ENCODE assay signal across 8 cellular contexts in the genomic region with DNA sequence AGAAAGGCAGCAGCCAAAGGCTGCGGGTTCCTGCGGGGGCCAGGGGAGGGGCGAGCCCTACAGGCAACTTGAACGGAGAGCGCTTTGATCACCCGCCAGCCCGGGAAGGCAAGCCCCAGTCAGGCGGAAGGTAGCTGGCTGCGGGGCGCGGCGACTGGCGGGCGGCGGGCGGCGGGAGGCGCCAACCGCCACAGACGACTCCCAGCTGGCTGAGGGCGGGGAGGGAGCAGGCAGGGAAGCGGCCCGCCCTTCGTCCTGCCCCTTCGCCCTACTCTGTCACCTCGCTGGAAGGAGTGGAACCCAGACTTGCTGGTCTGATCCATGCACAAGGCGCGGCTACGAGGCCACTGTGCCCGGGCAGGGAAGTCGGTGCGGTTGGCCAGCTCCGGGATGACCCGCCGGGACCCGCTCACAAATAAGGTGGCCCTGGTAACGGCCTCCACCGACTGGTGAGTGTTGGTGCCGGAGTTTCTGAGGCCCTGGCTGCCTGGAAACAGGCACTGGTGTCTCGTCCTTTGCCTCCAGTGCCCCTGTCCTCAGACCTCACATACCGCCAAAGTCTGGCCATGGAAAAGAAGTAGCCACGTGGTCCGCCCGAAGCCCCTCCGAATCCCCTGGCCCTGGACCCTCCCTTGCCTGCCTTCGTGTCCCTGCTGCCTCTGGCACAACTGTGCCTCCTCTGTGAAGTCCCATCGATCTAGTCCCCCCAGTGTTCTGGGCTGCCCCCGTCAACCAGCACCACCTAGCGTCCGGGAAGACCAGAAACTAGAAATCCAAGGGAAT. TPM values are rescaled to one million over a fixed set of nuclear protein-coding genes. Genes with fewer than 3 reads are reported as not detected.
DNase-seq lines count a peak whose midpoint lies in the region; ATAC-seq and TF ChIP-seq lines count a peak whose summit lies in the region.
"Not testable (repeated sequence)": the region's sequence is repeated elsewhere in the genome, so short reads cannot be mapped to it uniquely, and the experiment has no call there.

No MANE protein-coding gene starts in this region.

- H3K27ac ChIP-seq in HL-60 (replicated peaks): peak overlapping the region; percentile 72
- peak overlapping the region; percentile 85 for H3K27ac ChIP-seq in layer of hippocampus (ENCODE audit: low read depth, low read length)

- peaks cover 10% of the 10 kb centered on the region for H3K36me3 Mint-ChIP-seq in activated CD4-positive, alpha-beta T cell treated with anti-CD3 and anti-CD28 coated beads, Interleukin-2, amount 10 ng/mL, durations not matched to agents 7 days and 5 days (ENCODE audit: low read depth)
- H3K36me3 Mint-ChIP-seq in dendritic cell treated with granulocyte-macrophage colony-stimulating factor and Interleukin-4, amounts not matched to agents 40 ng/mL and 50 ng/mL, for 4 days (ENCODE audit: low read depth): not testable (repeated sequence)

- H3K36me3 ChIP-seq in BJ (ENCODE audit: control insufficient read depth, insufficient read depth, low read length): not testable (repeated sequence)

- H3K27me3 ChIP-seq in BJ (ENCODE audit: control insufficient read depth, insufficient read depth, low read length); HL-60 (ENCODE audit: insufficient read depth, poor library complexity, severe bottlenecking); layer of hippocampus (ENCODE audit: control insufficient read depth, insufficient read depth, low read length): not testable (repeated sequence)

- H3K9me3 Mint-ChIP-seq in activated CD4-positive, alpha-beta T cell treated with anti-CD3 and anti-CD28 coated beads, Interleukin-2, amount 10 ng/mL, durations not matched to agents 7 days and 5 days: peaks cover 21% of the 10 kb centered on the region
- not testable (repeated sequence) for H3K9me3 Mint-ChIP-seq in dendritic cell treated with granulocyte-macrophage colony-stimulating factor and Interleukin-4, amounts not matched to agents 40 ng/mL and 50 ng/mL, for 4 days

- peak overlapping the region; percentile 54 for H3K4me3 ChIP-seq in BJ (ENCODE audit: low read depth, low read length)
- H3K4me3 ChIP-seq in HL-60 (replicated peaks; ENCODE audit: insufficient read depth, low read length): peak overlapping the region; percentile 51

- peak; percentile 57 for ATAC-seq in GM19372 (IDR thresholded peaks at IDR 0.05; ENCODE audit: low read depth, unreplicated experiment)

- H3K4me3 Mint-ChIP-seq in activated CD4-positive, alpha-beta T cell treated with anti-CD3 and anti-CD28 coated beads, Interleukin-2, amount 10 ng/mL, durations not matched to agents 7 days and 5 days: peak overlapping the region; percentile 87
- peak overlapping the region; percentile 90 for H3K4me3 Mint-ChIP-seq in dendritic cell treated with granulocyte-macrophage colony-stimulating factor and Interleukin-4, amounts not matched to agents 40 ng/mL and 50 ng/mL, for 4 days

- H3K27ac Mint-ChIP-seq in activated CD4-positive, alpha-beta T cell treated with anti-CD3 and anti-CD28 coated beads, Interleukin-2, amount 10 ng/mL, durations not matched to agents 7 days and 5 days: peak overlapping the region; percentile 88
- peak overlapping the region; percentile 97 for H3K27ac Mint-ChIP-seq in dendritic cell treated with granulocyte-macrophage colony-stimulating factor and Interleukin-4, amounts not matched to agents 40 ng/mL and 50 ng/mL, for 4 days

- H3K4me1 Mint-ChIP-seq in activated CD4-positive, alpha-beta T cell treated with anti-CD3 and anti-CD28 coated beads, Interleukin-2, amount 10 ng/mL, durations not matched to agents 7 days and 5 days: peaks cover 21% of the 10 kb centered on the region
- H3K4me1 Mint-ChIP-seq in dendritic cell treated with granulocyte-macrophage colony-stimulating factor and Interleukin-4, amounts not matched to agents 40 ng/mL and 50 ng/mL, for 4 days (ENCODE audit: low read depth): peaks cover 65% of the 10 kb centered on the region

- H3K27me3 Mint-ChIP-seq in activated CD4-positive, alpha-beta T cell treated with anti-CD3 and anti-CD28 coated beads, Interleukin-2, amount 10 ng/mL, durations not matched to agents 7 days and 5 days; dendritic cell treated with granulocyte-macrophage colony-stimulating factor and Interleukin-4, amounts not matched to agents 40 ng/mL and 50 ng/mL, for 4 days: not testable (repeated sequence)

- DNase-seq in BJ (ENCODE audit: low read depth): not testable (repeated sequence)
- peak; percentile 57 to 81 for DNase-seq in HL-60 (ENCODE audit: low read depth in 1 of 2, low spot score in 1 of 2)
- DNase-seq in NCI-H526 treated with DMSO at 0.1 percent for 48 hours (lab: John Stamatoyannopoulos, UW): peak; percentile 55
- peak; percentile 77 for DNase-seq in activated CD4-positive, alpha-beta T cell treated with anti-CD3 and anti-CD28 coated beads, Interleukin-2, amount 10 ng/mL, durations not matched to agents 7 days and 5 days
- peak; percentile 59 for DNase-seq in stimulated activated CD4-positive, alpha-beta T cell treated with anti-CD3 and anti-CD28 coated beads, Interleukin-12 subunit alpha, Interleukin-12 subunit beta, amount 100 ng/mL, for 4 hours

- intact Hi-C loops in dendritic cell treated with granulocyte-macrophage colony-stimulating factor and Interleukin-4, amounts not matched to agents 40 ng/mL and 50 ng/mL, for 4 days (cut with micrococcal nuclease): loop anchor here (1.0 to 5.0 kb wide), 2 partner anchors 22 to 49 kb away; partner anchors contain the start of gene DHRS4L2

- peak; percentile 93 for TF ChIP-seq CTCF in BJ (IDR thresholded peaks at IDR 0.05; ENCODE audit: insufficient read depth, low read depth, low read length)
- TF ChIP-seq CTCF in HL-60 (IDR thresholded peaks at IDR 0.05; ENCODE audit: insufficient read depth, low read length): peak; percentile 68

- CTCF ChIA-PET in BJ (lab: Yijun Ruan, JAX): interaction anchor here (0.7 to 1.3 kb wide), 10 partner anchors 15 to 71 kb away, joined by 3 to 10 read pairs (median 3); partner anchors contain the start of gene CARMIL3
- CTCF ChIA-PET in activated CD4-positive, alpha-beta T cell treated with anti-CD3 and anti-CD28 coated beads, Interleukin-2, amount 10 ng/mL, durations not matched to agents 7 days and 5 days (lab: Charles Lee): interaction anchor here (1.0 kb wide), 2 partner anchors 54 to 72 kb away, joined by 3 read pairs; no protein-coding TSS in a partner anchor

- POLR2A ChIA-PET in BJ (lab: Charles Lee): not testable (repeated sequence)
- POLR2A ChIA-PET in activated CD4-positive, alpha-beta T cell treated with anti-CD3 and anti-CD28 coated beads, Interleukin-2, amount 10 ng/mL, durations not matched to agents 7 days and 5 days (lab: Charles Lee): interaction anchor here (0.6 kb wide), 1 partner anchor 46 kb away, joined by 3 read pairs; no protein-coding TSS in a partner anchor

RNA-seq across cellular contexts. Expression of gene CARMIL3, which starts 15.4 kb away (rescaled TPM):
- 0.02 and 0.04 TPM in 2 replicates for polyA plus RNA-seq in BJ (2011; rRNA removed)
- 0.05 TPM in 2 replicates for polyA minus RNA-seq in BJ (2011; rRNA and poly(A)+ RNA removed)
- 1 to 10 TPM in 1 of 2 experiments, under 1 TPM in 1; 0.83 to 1.1 TPM for total RNA-seq in activated CD4-positive, alpha-beta T cell treated with anti-CD3 and anti-CD28 coated beads, Interleukin-2, amount 10 ng/mL, durations not matched to agents 7 days and 5 days

RNA-seq across cellular contexts. Expression of gene CPNE6, which starts 35.0 kb away (rescaled TPM):
- polyA plus RNA-seq in BJ (2011; rRNA removed): not detected in 2 replicates
- polyA minus RNA-seq in BJ (2011; rRNA and poly(A)+ RNA removed): not detected in 2 replicates
- not detected for total RNA-seq in activated CD4-positive, alpha-beta T cell treated with anti-CD3 and anti-CD28 coated beads, Interleukin-2, amount 10 ng/mL, durations not matched to agents 7 days and 5 days

RNA-seq across cellular contexts. Expression of gene DHRS4L2, which starts 47.6 kb away (rescaled TPM):
- 12.5 and 15.0 TPM in 2 replicates for polyA plus RNA-seq in BJ (2011; rRNA removed)
- polyA minus RNA-seq in BJ (2011; rRNA and poly(A)+ RNA removed): 8.5 and 10.0 TPM in 2 replicates
- 10 to 100 TPM; 22.5 to 24.8 TPM for total RNA-seq in activated CD4-positive, alpha-beta T cell treated with anti-CD3 and anti-CD28 coated beads, Interleukin-2, amount 10 ng/mL, durations not matched to agents 7 days and 5 days

RNA-seq across cellular contexts. Expression of gene PCK2, which starts 57.7 kb away (rescaled TPM):
- polyA plus RNA-seq in BJ (2011; rRNA removed): 141 and 227 TPM in 2 replicates
- 241 and 308 TPM in 2 replicates for polyA minus RNA-seq in BJ (2011; rRNA and poly(A)+ RNA removed)
- 10 to 100 TPM; 57.4 to 60.3 TPM for total RNA-seq in activated CD4-positive, alpha-beta T cell treated with anti-CD3 and anti-CD28 coated beads, Interleukin-2, amount 10 ng/mL, durations not matched to agents 7 days and 5 days
